ENCODE assay signal across 16 cellular contexts in the genomic region with DNA sequence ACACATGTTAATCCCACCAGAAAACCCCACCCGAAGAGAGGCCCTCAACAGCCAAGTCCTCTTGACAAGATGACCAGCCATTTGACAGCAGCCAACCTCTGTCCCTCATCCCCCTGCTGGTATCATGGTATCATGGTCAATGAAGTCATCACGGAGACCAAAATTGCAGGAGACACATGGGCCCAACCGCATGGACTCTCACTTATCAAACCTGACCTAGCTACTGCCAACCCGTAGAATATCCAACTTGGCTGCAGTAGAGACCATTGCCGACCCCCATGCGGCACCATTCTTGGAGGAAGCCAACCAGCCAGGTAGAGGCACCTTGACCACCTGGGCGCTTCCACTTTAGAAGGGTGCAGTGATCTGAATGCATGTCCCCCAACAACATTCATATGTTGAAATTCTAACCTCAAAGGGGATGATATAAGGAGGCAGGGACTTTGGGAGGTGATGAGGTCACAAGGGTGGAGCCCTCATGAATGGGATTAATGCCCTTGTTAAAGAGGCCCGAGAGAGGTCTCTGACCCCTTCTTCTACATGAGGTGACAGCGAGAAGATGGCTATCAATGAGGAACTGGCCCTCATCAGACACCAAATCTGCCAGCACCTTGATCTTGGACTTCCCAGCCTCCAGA. TPM values are rescaled to one million over a fixed set of nuclear protein-coding genes. Genes with fewer than 3 reads are reported as not detected.
"Had no signal": no experiment of that assay in that cellular context is flagged by ENCODE, and none has a peak within 500 bp of the region (broad histone marks: within the 10 kb centered on the region; RNA-seq: fewer than 3 reads in every experiment).

No MANE protein-coding gene starts in this region.

- H3K4me3 Mint-ChIP-seq: activated CD4-positive, alpha-beta memory T cell treated with anti-CD3 and anti-CD28 coated beads for 36 hours; brain; endodermal cell; stimulated activated memory B cell treated with anti-CD40 and anti-IgM and Interleukin-4, amounts not matched to agents 10 μg/mL and 1 μg/mL and 100 μg/mL, for 72 hours had no signal

- H3K36me3 ChIP-seq: gastroesophageal sphincter, heart right ventricle, neutrophil had no signal

- H3K27ac ChIP-seq: gastroesophageal sphincter, heart right ventricle, neutrophil had no signal

- H3K4me3 ChIP-seq: gastroesophageal sphincter, heart right ventricle had no signal

- H3K9me3 ChIP-seq: neutrophil had no signal

- H3K4me1 ChIP-seq: gastroesophageal sphincter had no signal

- DNase-seq: activated CD4-positive, alpha-beta memory T cell treated with anti-CD3 and anti-CD28 coated beads for 36 hours; amygdala; endodermal cell; heart right ventricle; midbrain; stimulated activated CD4-positive, alpha-beta T cell treated with anti-CD3 and anti-CD28 coated beads, Interleukin-2, amount 100 ng/mL, for 48 hours had no signal

- H3K27me3 ChIP-seq: neutrophil had no signal

- H3K36me3 Mint-ChIP-seq: brain had no signal

- H3K27me3 Mint-ChIP-seq: activated CD4-positive, alpha-beta memory T cell treated with anti-CD3 and anti-CD28 coated beads for 36 hours; stimulated activated memory B cell treated with anti-CD40 and anti-IgM and Interleukin-4, amounts not matched to agents 10 μg/mL and 1 μg/mL and 100 μg/mL, for 72 hours had no signal

- H3K4me1 Mint-ChIP-seq: brain, endodermal cell had no signal

- H3K27ac Mint-ChIP-seq: brain; endodermal cell; stimulated activated memory B cell treated with anti-CD40 and anti-IgM and Interleukin-4, amounts not matched to agents 10 μg/mL and 1 μg/mL and 100 μg/mL, for 72 hours had no signal

- ATAC-seq: activated CD4-positive, CD25-positive, alpha-beta regulatory T cell treated with anti-CD3 and anti-CD28 coated beads, Interleukin-2, amount 50 U/mL, for 24 hours; activated naive CD4-positive, alpha-beta T cell treated with anti-CD3 and anti-CD28 coated beads, Interleukin-2, amount 50 U/mL, for 72 hours; gastroesophageal sphincter; heart right ventricle; stimulated activated memory B cell treated with anti-CD40 and anti-IgM and Interleukin-4, amounts not matched to agents 10 μg/mL and 1 μg/mL and 100 μg/mL, for 72 hours had no signal

RNA-seq across cellular contexts. Expression of gene DIO3, which starts 33.3 kb away (rescaled TPM):
- total RNA-seq: activated CD4-positive, alpha-beta memory T cell treated with anti-CD3 and anti-CD28 coated beads for 36 hours; activated naive CD4-positive, alpha-beta T cell treated with anti-CD3 and anti-CD28 coated beads, Interleukin-2, amount 50 U/mL, for 72 hours; dermis microvascular lymphatic vessel endothelial cell; epithelial cell of proximal tubule; lung microvascular endothelial cell; myocyte had no signal
